Comparison of ENCODE assay signal across 9 cellular contexts in the genomic region with DNA sequence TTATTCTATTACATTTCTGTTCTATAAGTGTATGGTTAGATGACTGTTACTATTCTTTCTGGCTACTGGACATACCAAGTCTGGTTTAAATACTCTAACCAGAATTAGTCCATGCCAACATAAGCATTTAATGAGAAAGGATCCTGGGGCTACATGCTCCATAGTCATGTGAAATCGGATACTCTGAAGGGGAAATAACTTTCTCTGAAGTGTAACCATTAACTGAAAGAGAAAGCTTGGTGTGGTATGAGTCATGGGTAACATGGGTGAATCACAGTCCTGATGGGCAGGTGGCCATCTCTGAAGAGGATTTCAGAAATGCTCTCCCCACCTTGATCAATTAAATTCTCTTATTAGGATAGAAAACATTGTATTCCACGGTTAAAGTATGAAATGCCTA.
DNase-seq lines count a peak whose midpoint lies in the region; ATAC-seq and FAIRE-seq lines count a peak whose summit lies in the region.
"Had no signal": no experiment of that assay in that cellular context is flagged by ENCODE, and none has a peak within 500 bp of the region (broad histone marks: within the 10 kb centered on the region; RNA-seq: fewer than 3 reads in every experiment).

No MANE protein-coding gene starts in this region.

- H3K27me3 ChIP-seq in GM23248 (replicated peaks; ENCODE audit: insufficient read depth), result no peaks in the 10 kb centered on the region
- H3K27me3 ChIP-seq: thyroid gland had no signal

- no peaks in the 10 kb centered on the region for H3K9me3 ChIP-seq in GM23248 (ENCODE audit: low read depth)
- H3K9me3 ChIP-seq: thyroid gland had no signal

- H4K20me1 ChIP-seq in GM23248 (ENCODE audit: insufficient read depth), result no peaks in the 10 kb centered on the region

- no peak overlapping the region for H3K4me3 ChIP-seq in GM23248
- H3K4me3 ChIP-seq: thyroid gland had no signal

- no peaks in the 10 kb centered on the region for H3K9me2 ChIP-seq in GM23248 (ENCODE audit: insufficient read depth)

- DNase-seq in GM23248, result peak; percentile 36
- peak; percentile 62 for DNase-seq in LoVo (ENCODE audit: low spot score)
- DNase-seq in fibroblast of gingiva (ENCODE audit: low read depth), result peak; percentile 40
- no peak for DNase-seq in NCI-H2227 treated with DMSO at 0.1 percent for 48 hours (lab: John Stamatoyannopoulos, UW)
- no peak for DNase-seq in frontal cortex (ENCODE audit: low spot score in 2 of 2)
- no peak for DNase-seq in activated T-cell treated with anti-CD3 and anti-CD28 coated beads for 4 hours
- DNase-seq in anterior cingulate cortex (lab: John Stamatoyannopoulos, UW), result no peak

- FAIRE-seq in frontal cortex (lab: Jason Lieb, UNC), result no peak

- peak; percentile 98 for ATAC-seq in GM18519 (IDR thresholded peaks at IDR 0.05; ENCODE audit: low FRiP score, unreplicated experiment)

- H3K79me2 ChIP-seq in GM23248 (ENCODE audit: insufficient read depth), result no peaks in the 10 kb centered on the region

- no peak overlapping the region for H2AFZ ChIP-seq in GM23248

- H3K4me1 ChIP-seq in GM23248 (ENCODE audit: insufficient read depth), result no peaks in the 10 kb centered on the region
- H3K4me1 ChIP-seq: thyroid gland had no signal

- no peak overlapping the region for H3K9ac ChIP-seq in GM23248

- no peaks in the 10 kb centered on the region for H3K36me3 ChIP-seq in GM23248 (ENCODE audit: low read depth)
- H3K36me3 ChIP-seq: thyroid gland had no signal

- 48 to 60% methylated on average over 2 of the region's 2 CpGs for WGBS in GM23248 (ENCODE audit: low coverage in 1 of 2, low lambda C conversion rate in 2 of 2, missing lambda C conversion rate in 2 of 2), 2 experiments

- in situ Hi-C loops in GM23248 (cut with MboI), result no loop called here

- no peak overlapping the region for H3K4me2 ChIP-seq in GM23248 (ENCODE audit: unreplicated experiment)

- H3K27ac ChIP-seq in GM23248, result no peak overlapping the region
- H3K27ac ChIP-seq: thyroid gland had no signal

- no peaks in the 10 kb centered on the region for H3F3A ChIP-seq in GM23248 (ENCODE audit: insufficient read depth)

Comparison
In these comparisons a context has a peak if more than half of its experiments do, and no peak if none do; other contexts are left out.
1. DNase-seq: peak in GM23248 (single experiment), LoVo (single experiment) and fibroblast of gingiva (single experiment); none in NCI-H2227 treated with DMSO at 0.1 percent for 48 hours (single experiment), frontal cortex (0 of 2), activated T-cell treated with anti-CD3 and anti-CD28 coated beads for 4 hours (single experiment) and anterior cingulate cortex (0 of 58).